In the genomic region with DNA sequence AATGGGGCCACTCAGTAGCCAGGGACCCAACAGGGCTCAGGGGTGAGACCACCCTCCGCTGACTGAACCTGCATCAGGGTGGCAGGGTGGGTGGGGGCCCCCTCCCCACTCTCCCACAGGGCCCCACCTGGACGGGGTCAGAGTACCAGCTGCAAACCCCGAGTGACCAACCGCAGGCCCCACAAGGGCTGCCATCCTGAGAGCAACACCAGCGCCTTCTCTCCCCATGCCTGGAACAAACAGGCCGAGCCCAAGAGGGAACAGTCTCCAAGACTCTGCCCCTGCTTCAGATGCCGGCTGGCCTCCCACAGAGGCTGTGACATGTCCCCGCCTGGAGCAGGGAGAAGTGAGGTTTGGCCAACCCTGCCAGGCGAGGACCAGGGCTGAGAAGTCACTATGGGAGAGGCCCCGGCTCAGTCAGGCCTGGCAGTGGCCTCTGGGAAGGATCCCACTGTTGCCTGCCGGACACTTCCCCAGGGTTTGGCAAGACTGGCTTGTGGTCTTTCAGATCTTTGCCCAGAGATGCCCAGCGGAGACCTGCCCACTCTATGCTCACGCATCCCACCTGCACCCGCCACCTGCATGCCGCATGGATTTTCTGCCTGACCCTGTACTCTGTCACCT, we compare ENCODE assay signal across 9 cellular contexts. TPM values are rescaled to one million over a fixed set of nuclear protein-coding genes. Genes with fewer than 3 reads are reported as not detected.
A peak's percentile ranks its signal among the peaks of the same experiment; 100 is the strongest.
DNase-seq lines count a peak whose midpoint lies in the region; ATAC-seq and TF ChIP-seq lines count a peak whose summit lies in the region.
"Had no signal": no experiment of that assay in that cellular context is flagged by ENCODE, and none has a peak within 500 bp of the region (broad histone marks: within the 10 kb centered on the region; RNA-seq: fewer than 3 reads in every experiment).

No MANE protein-coding gene starts in this region.

- DNase-seq in OCI-LY7 (ENCODE audit: low spot score) (no peak), endothelial cell (ENCODE audit: low spot score) (no peak), psoas muscle (no peak), NCI-H1436 (lab: John Stamatoyannopoulos, UW) (no peak), SK-N-SH (no peak), NCI-H146 (lab: John Stamatoyannopoulos, UW) (no peak), progenitor cell of endocrine pancreas (ENCODE audit: low spot score, unreplicated experiment) (no peak)
- DNase-seq: NCI-H1105 treated with DMSO at 0.1 percent for 48 hours had no signal

- H3K9ac ChIP-seq in SK-N-SH = no peak overlapping the region

- no TSS peak for BruUV-seq in OCI-LY7 (replicated peaks; lab: Mats Ljungman, UMichigan)

- H3F3A ChIP-seq in DOHH2 (ENCODE audit: control insufficient read depth, insufficient read depth) (0 out of 2 replicates have a peak, but pooled peaks cover 3% of the 10 kb centered on the region), SK-N-SH (replicated peaks; ENCODE audit: insufficient read depth) (peaks cover 6% of the 10 kb centered on the region)

- TF ChIP-seq EP300 in SK-N-SH (IDR thresholded peaks at IDR 0.05; ENCODE audit: borderline replicate concordance in 1 of 2, low read depth in 1 of 2, low read length in 1 of 2) = no peak

- no peak for TF ChIP-seq RAD21 in SK-N-SH (IDR thresholded peaks at IDR 0.05; ENCODE audit: low read length)

- ATAC-seq in psoas muscle = no peak

- no peak for TF ChIP-seq CTCF in DOHH2 (IDR thresholded peaks at IDR 0.05; ENCODE audit: low read depth, low read length, poor library complexity, severe bottlenecking)
- TF ChIP-seq CTCF in OCI-LY7 (conservative IDR thresholded peaks at IDR 0.05; ENCODE audit: low read length) = no peak
- no peak for TF ChIP-seq CTCF in endothelial cell (IDR thresholded peaks at IDR 0.05; ENCODE audit: unreplicated experiment)
- no peak for TF ChIP-seq CTCF in psoas muscle (IDR thresholded peaks at IDR 0.05)
- TF ChIP-seq CTCF in SK-N-SH (IDR thresholded peaks at IDR 0.05) = no peak
- TF ChIP-seq CTCF in progenitor cell of endocrine pancreas (IDR thresholded peaks at IDR 0.05; ENCODE audit: unreplicated experiment) = no peak

- H3K9me2 ChIP-seq in DOHH2 (replicated peaks; ENCODE audit: control insufficient read depth, low read length) (no peaks in the 10 kb centered on the region), OCI-LY7 (ENCODE audit: insufficient read depth, low read length) (no peaks in the 10 kb centered on the region), SK-N-SH (no peaks in the 10 kb centered on the region)

- H3K27ac ChIP-seq in DOHH2 (ENCODE audit: low read depth, low read length) (peak overlapping the region; percentile 82), OCI-LY7 (ENCODE audit: low read depth, low read length, poor library complexity, severe bottlenecking) (no peak overlapping the region), psoas muscle (peak overlapping the region; percentile 85), SK-N-SH (ENCODE audit: low read depth in 2 of 2, low read length in 1 of 2) (no peak overlapping the region)

- peaks cover 69% of the 10 kb centered on the region for H3K79me2 ChIP-seq in DOHH2 (ENCODE audit: control insufficient read depth, low read length)
- peaks cover 13% of the 10 kb centered on the region; the same call in 1 of the 2 replicates for H3K79me2 ChIP-seq in OCI-LY7 (ENCODE audit: insufficient read depth, low read depth, low read length)
- H3K79me2 ChIP-seq in SK-N-SH (ENCODE audit: insufficient read depth) = peaks cover 83% of the 10 kb centered on the region

- H3K4me3 Mint-ChIP-seq in endothelial cell (ENCODE audit: unreplicated experiment) = peak overlapping the region; percentile 37
- H3K4me3 Mint-ChIP-seq in progenitor cell of endocrine pancreas (ENCODE audit: low read depth) = no peak overlapping the region

- no peak overlapping the region for H2AFZ ChIP-seq in OCI-LY7 (ENCODE audit: low read length)
- H2AFZ ChIP-seq in SK-N-SH (ENCODE audit: low read depth) = no peak overlapping the region

- POLR2A ChIA-PET in OCI-LY7 (lab: Charles Lee) = interaction anchor here (1.5 kb wide), 1 partner anchor 27 kb away, joined by 3 read pairs; a partner anchor contains a TSS
- POLR2A ChIA-PET in SK-N-SH (lab: Yijun Ruan, JAX) = no interaction called here

- H3K9me3 Mint-ChIP-seq in endothelial cell (ENCODE audit: unreplicated experiment) (no peaks in the 10 kb centered on the region), progenitor cell of endocrine pancreas (ENCODE audit: low read depth) (no peaks in the 10 kb centered on the region)

- H3K27me3 ChIP-seq in DOHH2 (ENCODE audit: control insufficient read depth, low read length) (no peaks in the 10 kb centered on the region), psoas muscle (ENCODE audit: insufficient read depth in 3 of 3, low read length in 2 of 3) (no peaks in the 10 kb centered on the region), SK-N-SH (ENCODE audit: insufficient read depth) (no peaks in the 10 kb centered on the region)

- no peak overlapping the region for H3K27ac Mint-ChIP-seq in endothelial cell (ENCODE audit: unreplicated experiment)
- H3K27ac Mint-ChIP-seq in progenitor cell of endocrine pancreas = no peak overlapping the region

- H3K36me3 Mint-ChIP-seq in endothelial cell (ENCODE audit: low read depth, unreplicated experiment) (peaks cover 8% of the 10 kb centered on the region), progenitor cell of endocrine pancreas (ENCODE audit: insufficient read depth) (peaks cover 1% of the 10 kb centered on the region)

- peaks cover 13% of the 10 kb centered on the region for H3K27me3 Mint-ChIP-seq in endothelial cell (ENCODE audit: unreplicated experiment)
- no peaks in the 10 kb centered on the region for H3K27me3 Mint-ChIP-seq in progenitor cell of endocrine pancreas

- peaks cover 25% of the 10 kb centered on the region for H3K4me1 Mint-ChIP-seq in endothelial cell (ENCODE audit: unreplicated experiment)
- peaks cover 11% of the 10 kb centered on the region for H3K4me1 Mint-ChIP-seq in progenitor cell of endocrine pancreas (ENCODE audit: low read depth)

- H3K4me1 ChIP-seq in DOHH2 (ENCODE audit: control insufficient read depth, low read length) (peaks cover 58% of the 10 kb centered on the region), OCI-LY7 (ENCODE audit: insufficient read depth, low read length, poor library complexity, severe bottlenecking) (peaks cover 45% of the 10 kb centered on the region), psoas muscle (peaks cover 82% of the 10 kb centered on the region), SK-N-SH (ENCODE audit: control insufficient read depth in 1 of 2, insufficient read depth in 2 of 2, low read depth in 1 of 2, low read length in 1 of 2) (peaks cover 22 to 57% of the 10 kb centered on the region in 2 experiments)

- CTCF ChIA-PET in OCI-LY7 (lab: Charles Lee; ENCODE audit: unreplicated experiment) = no interaction called here
- CTCF ChIA-PET in SK-N-SH (lab: Yijun Ruan, JAX) = interaction anchor here (0.6 to 1.8 kb wide), 9 partner anchors 8 to 186 kb away, joined by 3 to 10 read pairs (median 3); a partner anchor contains a TSS

- H4K20me1 ChIP-seq in DOHH2 (ENCODE audit: control insufficient read depth, insufficient read depth, low read depth, low read length) = peaks cover 28% of the 10 kb centered on the region
- H4K20me1 ChIP-seq in OCI-LY7 (ENCODE audit: insufficient read depth, low read length) = peaks cover 10% of the 10 kb centered on the region
- H4K20me1 ChIP-seq in SK-N-SH (ENCODE audit: insufficient read depth) = peaks cover 11% of the 10 kb centered on the region; the same call in 1 of the 2 replicates

- H3K4me3 ChIP-seq in DOHH2 (ENCODE audit: low read length) = peak overlapping the region; percentile 68
- peak overlapping the region; percentile 61 for H3K4me3 ChIP-seq in OCI-LY7 (ENCODE audit: low read depth, low read length, poor library complexity, severe bottlenecking)
- H3K4me3 ChIP-seq in psoas muscle = peak overlapping the region; percentile 26
- no peak overlapping the region for H3K4me3 ChIP-seq in SK-N-SH (ENCODE audit: low read depth in 2 of 2, low read length in 1 of 2)

- H3K4me2 ChIP-seq in DOHH2 (ENCODE audit: low read length) (peak overlapping the region; percentile 70), OCI-LY7 (ENCODE audit: low read length) (peak overlapping the region; percentile 92), SK-N-SH (no peak overlapping the region)

- intact Hi-C loops in OCI-LY7 (cut with micrococcal nuclease; ENCODE audit: unreplicated experiment) = no loop called here
- intact Hi-C loops in psoas muscle (cut with DNase I) = loop anchor here in 1 of 2 donors (2.0 kb wide), 1 partner anchor 30 kb away; a partner anchor contains a TSS

- WGBS in psoas muscle, 3 donors = 58 to 68% (median 59%) methylated on average over 13 to 15 of the region's 15 CpGs
- WGBS in SK-N-SH (ENCODE audit: low lambda C conversion rate) = 100% methylated on average over 3 of the region's 15 CpGs

- H3K9me3 ChIP-seq in DOHH2 (ENCODE audit: control insufficient read depth, insufficient read depth, low read length) (no peaks in the 10 kb centered on the region), OCI-LY7 (ENCODE audit: low read length) (no peaks in the 10 kb centered on the region), psoas muscle (no peaks in the 10 kb centered on the region), SK-N-SH (no peaks in the 10 kb centered on the region)

- H3K36me3 ChIP-seq in DOHH2 (ENCODE audit: control insufficient read depth, low read length) (peaks cover 25% of the 10 kb centered on the region), OCI-LY7 (ENCODE audit: insufficient read depth, low read length) (peaks cover 13% of the 10 kb centered on the region), psoas muscle (ENCODE audit: insufficient read depth in 1 of 2, low read depth in 1 of 2) (peaks cover 0 to 11% of the 10 kb centered on the region in 2 donors), SK-N-SH (replicated peaks in 1 of 2; ENCODE audit: control insufficient read depth in 1 of 2, insufficient read depth in 2 of 2, low read length in 1 of 2) (peaks cover 0 to 9% of the 10 kb centered on the region in 2 experiments)

RNA-seq across cellular contexts. Expression of a gene that starts 27.2 kb away (rescaled TPM):
- 6.7 and 7.2 TPM in 2 replicates for total RNA-seq in OCI-LY7 (2014; rRNA removed; shearing (Covaris generic))
- total RNA-seq in OCI-LY7 (2022) (19.1 and 19.5 TPM in 2 replicates), endothelial cell (ENCODE audit: unreplicated experiment) (18.3 TPM), psoas muscle (10 to 100 TPM; 10.3 to 16.4 (median 13.2) TPM), progenitor cell of endocrine pancreas (62.2 and 64.2 TPM in 2 replicates)
- polyA plus RNA-seq in psoas muscle (10 to 100 TPM in 1 of 3 donors, 1 to 10 TPM in 2; 7.4 to 12.4 (median 9.7) TPM), SK-N-SH (2012; rRNA removed) (18.7 and 21.3 TPM in 2 replicates)
- 9.7 and 14.7 TPM in 2 replicates for polyA plus RNA-seq in SK-N-SH (2012; cell fraction: cytosol; rRNA removed)
- 23.4 and 26.0 TPM in 2 replicates for polyA plus RNA-seq in SK-N-SH (2012; cell fraction: nucleus; rRNA removed)

RNA-seq across cellular contexts. Expression of a gene that starts 29.8 kb away (rescaled TPM):
- 24.3 and 33.2 TPM in 2 replicates for total RNA-seq in OCI-LY7 (2014; rRNA removed; shearing (Covaris generic))
- total RNA-seq in OCI-LY7 (2022) (38.9 and 39.0 TPM in 2 replicates), endothelial cell (ENCODE audit: unreplicated experiment) (128 TPM), psoas muscle (10 to 100 TPM; 16.0 to 26.6 (median 21.6) TPM), progenitor cell of endocrine pancreas (55.6 and 61.6 TPM in 2 replicates)
- polyA plus RNA-seq in psoas muscle (10 to 100 TPM; 18.2 to 85.6 (median 27.1) TPM), SK-N-SH (2012; rRNA removed) (62.5 and 82.8 TPM in 2 replicates)
- 34.7 and 53.5 TPM in 2 replicates for polyA plus RNA-seq in SK-N-SH (2012; cell fraction: cytosol; rRNA removed)
- polyA plus RNA-seq in SK-N-SH (2012; cell fraction: nucleus; rRNA removed) = 48.5 and 52.9 TPM in 2 replicates

RNA-seq across cellular contexts. Expression of a gene that starts 31.9 kb away (rescaled TPM):
- total RNA-seq in OCI-LY7 (2014; rRNA removed; shearing (Covaris generic)) = 0.13 and 1.3 TPM in 2 replicates
- 0.57 and 1.2 TPM in 2 replicates for total RNA-seq in OCI-LY7 (2022)
- 66.2 TPM for total RNA-seq in endothelial cell (ENCODE audit: unreplicated experiment)
- 1 to 10 TPM in 2 of 4 donors, under 1 TPM in 2; 0.60 to 3.7 (median 1.2) TPM for total RNA-seq in psoas muscle
- 1 to 10 TPM in 1 of 3 donors, under 1 TPM in 2; 0.31 to 1.2 (median 0.53) TPM for polyA plus RNA-seq in psoas muscle
- polyA plus RNA-seq in SK-N-SH (2012; rRNA removed) = 6.0 and 7.6 TPM in 2 replicates
- polyA plus RNA-seq in SK-N-SH (2012; cell fraction: cytosol; rRNA removed) = 2.8 and 2.9 TPM in 2 replicates
- polyA plus RNA-seq in SK-N-SH (2012; cell fraction: nucleus; rRNA removed) = 5.6 and 6.1 TPM in 2 replicates
- total RNA-seq in progenitor cell of endocrine pancreas = 35.6 and 41.0 TPM in 2 replicates

RNA-seq across cellular contexts. Expression of a gene that starts 31.9 kb away (rescaled TPM):
- total RNA-seq in OCI-LY7 (2014; rRNA removed; shearing (Covaris generic)) = 107 and 108 TPM in 2 replicates
- 119 and 128 TPM in 2 replicates for total RNA-seq in OCI-LY7 (2022)
- 29.8 TPM for total RNA-seq in endothelial cell (ENCODE audit: unreplicated experiment)
- 10 to 100 TPM in 1 of 4 donors, 1 to 10 TPM in 3; 5.6 to 10.3 (median 7.7) TPM for total RNA-seq in psoas muscle
- polyA plus RNA-seq in psoas muscle = 10 to 100 TPM in 1 of 3 donors, 1 to 10 TPM in 2; 5.9 to 12.8 (median 6.4) TPM
- 13.2 and 18.0 TPM in 2 replicates for polyA plus RNA-seq in SK-N-SH (2012; rRNA removed)
- 12.9 and 15.0 TPM in 2 replicates for polyA plus RNA-seq in SK-N-SH (2012; cell fraction: cytosol; rRNA removed)
- polyA plus RNA-seq in SK-N-SH (2012; cell fraction: nucleus; rRNA removed) = 23.9 and 29.4 TPM in 2 replicates
- 41.8 and 48.2 TPM in 2 replicates for total RNA-seq in progenitor cell of endocrine pancreas

Comparison
In these comparisons a context has a peak if more than half of its experiments do, and no peak if none do; other contexts are left out.
1. H3K27ac ChIP-seq: peak in DOHH2 (single experiment) and psoas muscle (single experiment); none in OCI-LY7 (single experiment) and SK-N-SH (0 of 2).
2. H3K4me3 ChIP-seq: peak in DOHH2 (single experiment), OCI-LY7 (single experiment) and psoas muscle (single experiment); none in SK-N-SH (0 of 2).